Comparison of ENCODE assay signal across 8 cellular contexts in the genomic region with DNA sequence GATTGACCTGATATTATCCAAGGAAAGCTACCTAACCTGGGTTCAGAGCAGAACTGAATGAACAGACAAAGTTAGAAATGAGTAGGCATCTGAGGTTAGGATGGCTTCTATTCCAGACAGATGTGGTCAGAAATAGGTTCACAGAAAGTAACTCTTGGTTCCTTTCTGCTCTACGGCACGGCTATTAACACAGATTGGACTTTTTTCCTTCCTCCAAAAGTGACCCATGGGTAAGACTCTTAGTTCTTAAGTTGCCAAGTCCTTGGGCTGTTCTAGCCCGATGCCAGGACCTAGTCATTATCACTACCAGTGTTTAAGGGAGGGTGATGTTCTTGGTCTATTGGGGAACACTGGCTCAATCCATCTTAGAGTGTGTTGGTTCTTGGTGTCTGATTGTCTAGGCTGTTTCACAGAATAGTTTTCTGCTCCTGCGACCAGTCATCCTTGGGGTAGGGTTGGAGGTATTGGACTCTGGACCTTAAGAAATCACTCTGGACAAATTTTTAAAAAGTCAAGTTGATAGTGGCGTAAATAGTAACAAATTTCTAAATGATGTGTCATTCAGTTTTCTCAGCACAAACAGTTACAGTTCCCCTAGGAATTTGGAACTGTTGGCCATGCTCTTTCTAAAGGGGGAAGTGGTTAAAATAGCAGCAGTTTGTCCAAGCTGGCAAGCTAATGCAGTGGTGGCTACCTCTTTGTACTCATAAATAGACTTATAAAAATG.
DNase-seq lines count a peak whose midpoint lies in the region; ATAC-seq and TF ChIP-seq lines count a peak whose summit lies in the region.

No MANE protein-coding gene starts in this region.

- H3K9me3 Mint-ChIP-seq in naive thymus-derived CD8-positive, alpha-beta T cell = peaks cover 0 to 9% (median 0%) of the 10 kb centered on the region in 9 donors
- H3K9me3 Mint-ChIP-seq in immature natural killer cell = no peaks in the 10 kb centered on the region
- H3K9me3 Mint-ChIP-seq in CD8-positive, alpha-beta memory T cell = no peaks in the 10 kb centered on the region

- ATAC-seq in HG02885 (IDR thresholded peaks at IDR 0.05; ENCODE audit: poor library complexity, unreplicated experiment) (peak; percentile 78), sciatic nerve (peak; percentile 86)
- ATAC-seq in naive thymus-derived CD8-positive, alpha-beta T cell = no peak

- H3K27me3 ChIP-seq in ascending aorta (no peaks in the 10 kb centered on the region), HAP-1 (ENCODE audit: low read depth) (no peaks in the 10 kb centered on the region)
- H3K27me3 ChIP-seq in CD8-positive, alpha-beta memory T cell (ENCODE audit: insufficient read depth, low read length, poor library complexity, severe bottlenecking) = no peaks in the 10 kb centered on the region

- intact Hi-C loops in ascending aorta (cut with DNase I) = loop anchor here (1.0 to 5.0 kb wide), 4 partner anchors 58 to 360 kb away; partner anchors contain the start of genes FBXL3 and SLAIN1
- intact Hi-C loops in sciatic nerve (cut with DNase I) = no loop called here

- H3K4me1 Mint-ChIP-seq in naive thymus-derived CD8-positive, alpha-beta T cell = peaks cover 0 to 8% (median under 1%) of the 10 kb centered on the region in 4 donors
- no peaks in the 10 kb centered on the region for H3K4me1 Mint-ChIP-seq in immature natural killer cell
- H3K4me1 Mint-ChIP-seq in CD8-positive, alpha-beta memory T cell = peaks cover 1 to 14% (median 9%) of the 10 kb centered on the region in 3 donors

- peak overlapping the region; percentile 73 to 89 for H3K27ac ChIP-seq in ascending aorta
- no peak overlapping the region for H3K27ac ChIP-seq in CD8-positive, alpha-beta memory T cell (ENCODE audit: low read depth, low read length)

- peaks cover 0 to 8% (median 4%) of the 10 kb centered on the region in 3 donors for H3K36me3 Mint-ChIP-seq in naive thymus-derived CD8-positive, alpha-beta T cell
- H3K36me3 Mint-ChIP-seq in immature natural killer cell = no peaks in the 10 kb centered on the region
- H3K36me3 Mint-ChIP-seq in CD8-positive, alpha-beta memory T cell = peaks cover 0 to 3% (median 0%) of the 10 kb centered on the region in 3 donors

- TF ChIP-seq CTCF in GM13976 (IDR thresholded peaks at IDR 0.05; ENCODE audit: borderline replicate concordance, control extremely low read depth, extremely low read depth, insufficient read depth, missing control alignments) (no peak), ascending aorta (IDR thresholded peaks at IDR 0.05) (no peak)

- no peak overlapping the region for H3K4me3 Mint-ChIP-seq in naive thymus-derived CD8-positive, alpha-beta T cell
- no peak overlapping the region for H3K4me3 Mint-ChIP-seq in immature natural killer cell
- no peak overlapping the region for H3K4me3 Mint-ChIP-seq in CD8-positive, alpha-beta memory T cell

- no peaks in the 10 kb centered on the region for H3K27me3 Mint-ChIP-seq in naive thymus-derived CD8-positive, alpha-beta T cell
- H3K27me3 Mint-ChIP-seq in immature natural killer cell (ENCODE audit: low read depth in 3 of 3) = peaks cover 1 to 7% (median 4%) of the 10 kb centered on the region in 3 donors
- H3K27me3 Mint-ChIP-seq in CD8-positive, alpha-beta memory T cell = peaks cover 2 to 6% of the 10 kb centered on the region in 2 donors

- H3K36me3 ChIP-seq in ascending aorta (no peaks in the 10 kb centered on the region), HAP-1 (replicated peaks) (no peaks in the 10 kb centered on the region)
- H3K36me3 ChIP-seq in CD8-positive, alpha-beta memory T cell (ENCODE audit: insufficient read depth, low read length) = no peaks in the 10 kb centered on the region

- H3K4me3 ChIP-seq in ascending aorta (peak overlapping the region in 1 of 2 donors; percentile 21), HAP-1 (no peak overlapping the region)
- no peak overlapping the region for H3K4me3 ChIP-seq in CD8-positive, alpha-beta memory T cell (ENCODE audit: low read length)

- POLR2A ChIA-PET in naive thymus-derived CD8-positive, alpha-beta T cell (lab: Charles Lee) = no interaction called here
- POLR2A ChIA-PET in CD8-positive, alpha-beta memory T cell (lab: Charles Lee) = no interaction called here

- CTCF ChIA-PET in CD8-positive, alpha-beta memory T cell (lab: Charles Lee) = no interaction called here

- H3K4me1 ChIP-seq in ascending aorta (peaks cover 5 to 18% of the 10 kb centered on the region in 2 donors), HAP-1 (peaks cover 41% of the 10 kb centered on the region)
- no peaks in the 10 kb centered on the region for H3K4me1 ChIP-seq in CD8-positive, alpha-beta memory T cell (ENCODE audit: insufficient read depth, low read length)

- H3K27ac Mint-ChIP-seq in naive thymus-derived CD8-positive, alpha-beta T cell = no peak overlapping the region
- H3K27ac Mint-ChIP-seq in immature natural killer cell = no peak overlapping the region
- no peak overlapping the region for H3K27ac Mint-ChIP-seq in CD8-positive, alpha-beta memory T cell

- DNase-seq in GM13976 (ENCODE audit: low spot score) (peak; percentile 22), ascending aorta (ENCODE audit: low spot score in 2 of 2) (peak in 1 of 2 donors; percentile 84), sciatic nerve (ENCODE audit: low spot score) (no peak), HAP-1 (ENCODE audit: low spot score in 2 of 2) (no peak), immature natural killer cell (no peak)
- no peak for DNase-seq in naive thymus-derived CD8-positive, alpha-beta T cell
- no peak for DNase-seq in CD8-positive, alpha-beta memory T cell

- in situ Hi-C loops in GM13976 (cut with MboI; ENCODE audit: low sequenced_read_pairs, unreplicated experiment) = no loop called here
- in situ Hi-C loops in HAP-1 (cut with MboI; ENCODE audit: low sequenced_read_pairs) = no loop called here

- H3K9me3 ChIP-seq in ascending aorta (no peaks in the 10 kb centered on the region), HAP-1 (no peaks in the 10 kb centered on the region)
- no peaks in the 10 kb centered on the region for H3K9me3 ChIP-seq in CD8-positive, alpha-beta memory T cell (ENCODE audit: low read length)

Comparison
In these comparisons a context has a peak if more than half of its experiments do, and no peak if none do; other contexts are left out.
1. ATAC-seq: peak in HG02885 (single experiment) and sciatic nerve (single experiment); none in naive thymus-derived CD8-positive, alpha-beta T cell (0 of 2).